ENCODE assay signal across 26 cellular contexts in the genomic region with DNA sequence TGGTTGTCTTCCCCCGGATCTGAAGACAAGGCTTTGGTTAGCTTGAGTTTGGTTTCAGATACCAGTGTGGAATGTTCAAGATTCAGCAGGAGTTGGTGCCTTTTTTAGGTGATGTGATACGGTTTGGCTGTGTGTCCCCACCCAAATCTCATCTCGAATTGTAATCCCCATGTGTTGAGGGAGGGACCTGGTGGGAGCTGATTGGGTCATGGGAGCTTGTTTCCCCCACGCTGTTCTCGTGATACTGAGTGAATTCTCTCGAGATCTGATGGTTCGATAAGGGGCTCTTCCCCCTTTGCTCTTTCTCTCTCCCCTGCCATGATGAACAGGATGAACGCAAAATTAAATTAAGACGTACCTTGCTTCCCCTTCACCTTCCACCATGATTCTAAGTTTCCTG. TPM values are rescaled to one million over a fixed set of nuclear protein-coding genes. Genes with fewer than 3 reads are reported as not detected.
A peak's percentile ranks its signal among the peaks of the same experiment; 100 is the strongest.
DNase-seq lines count a peak whose midpoint lies in the region; ATAC-seq, FAIRE-seq and TF ChIP-seq lines count a peak whose summit lies in the region.
"Had no signal": no experiment of that assay in that cellular context is flagged by ENCODE, and none has a peak within 500 bp of the region (broad histone marks: within the 10 kb centered on the region; RNA-seq: fewer than 3 reads in every experiment).

No MANE protein-coding gene starts in this region.

- H3K36me3 ChIP-seq in K562 (ENCODE audit: control insufficient read depth, insufficient read depth, low read length): no peaks in the 10 kb centered on the region

- peaks cover 6 to 18% of the 10 kb centered on the region in 2 experiments; a peak in 4 of 5 replicates for H3K4me1 ChIP-seq in K562 (replicated peaks in 1 of 2; ENCODE audit: control insufficient read depth in 2 of 2, insufficient read depth in 2 of 2, low read length in 2 of 2)

- in situ Hi-C loops in K562 (cut with MboI): no loop called here

- no peak overlapping the region for H3K27ac Mint-ChIP-seq in activated CD4-positive, alpha-beta T cell treated with anti-CD3 and anti-CD28 coated beads for 36 hours
- H3K27ac Mint-ChIP-seq: CD14-positive monocyte; CD8-positive, alpha-beta T cell; HFFc6 had no signal

- no peaks in the 10 kb centered on the region for H4K20me1 ChIP-seq in K562 (replicated peaks; ENCODE audit: control insufficient read depth, insufficient read depth, low read length)

- ATAC-seq in activated CD4-positive, alpha-beta T cell treated with anti-CD3 and anti-CD28 coated beads for 36 hours: no peak
- no peak for ATAC-seq in K562
- ATAC-seq: CD8-positive, alpha-beta T cell; HepG2 had no signal

- H3K27me3 Mint-ChIP-seq in activated CD4-positive, alpha-beta T cell treated with anti-CD3 and anti-CD28 coated beads for 36 hours: peaks cover 7% of the 10 kb centered on the region

- no peak overlapping the region for H3K4me3 Mint-ChIP-seq in activated CD4-positive, alpha-beta T cell treated with anti-CD3 and anti-CD28 coated beads for 36 hours
- H3K4me3 Mint-ChIP-seq: CD8-positive, alpha-beta T cell; HFFc6 had no signal

- CTCF ChIA-PET in activated CD4-positive, alpha-beta T cell treated with anti-CD3 and anti-CD28 coated beads for 36 hours (lab: Charles Lee): no interaction called here
- CTCF ChIA-PET in K562 (lab: Yijun Ruan, JAX; ENCODE audit: low intra/inter-chr PET ratio): no interaction called here

- TF ChIP-seq EP300 in K562 (IDR thresholded peaks at IDR 0.05; ENCODE audit: low read length): no peak

- peaks cover 14% of the 10 kb centered on the region for H3K4me1 Mint-ChIP-seq in activated CD4-positive, alpha-beta T cell treated with anti-CD3 and anti-CD28 coated beads for 36 hours

- H3K4me3 ChIP-seq in K562: no peak overlapping the region

- H3K4me2 ChIP-seq in K562 (ENCODE audit: insufficient read depth, low read length): no peak overlapping the region

- no peak for TF ChIP-seq CTCF in K562 (IDR thresholded peaks at IDR 0.05 in 2 of 3, conservative IDR thresholded peaks at IDR 0.05 in 1 of 3; ENCODE audit: insufficient read depth in 2 of 3, low read depth in 1 of 3, low read length in 3 of 3)

- no peak for TF ChIP-seq RAD21 in K562 (CRISPR knock-in tag; conservative IDR thresholded peaks at IDR 0.05 in 1 of 2, IDR thresholded peaks at IDR 0.05 in 1 of 2)

- H3K27me3 ChIP-seq in K562 (ENCODE audit: control insufficient read depth in 2 of 2, insufficient read depth in 2 of 2, low read length in 2 of 2): no peaks in the 10 kb centered on the region

- FAIRE-seq in K562 (lab: Jason Lieb, UNC): no peak
- FAIRE-seq: D721Med, G401.6, GM12892, GM19239, HepG2, HTR-8/SVneo had no signal

- H3K36me3 Mint-ChIP-seq in activated CD4-positive, alpha-beta T cell treated with anti-CD3 and anti-CD28 coated beads for 36 hours (ENCODE audit: low read depth): no peaks in the 10 kb centered on the region
- H3K36me3 Mint-ChIP-seq: CD14-positive monocyte; CD8-positive, alpha-beta T cell had no signal

- no peaks in the 10 kb centered on the region for H3K9me1 ChIP-seq in K562 (ENCODE audit: control insufficient read depth, insufficient read depth, low read length)

- H3K9me3 ChIP-seq in K562 (replicated peaks; ENCODE audit: control insufficient read depth, insufficient read depth, low read depth, low read length): no peaks in the 10 kb centered on the region

- DNase-seq in activated CD4-positive, alpha-beta T cell treated with anti-CD3 and anti-CD28 coated beads for 36 hours: peak; percentile 0
- DNase-seq in activated CD4-positive, alpha-beta T cell treated with anti-CD3 and anti-CD28 coated beads for 1 hour: no peak
- DNase-seq in K562 (ENCODE audit: extremely low read depth in 1 of 4, low spot score in 3 of 4): no peak
- DNase-seq in islet precursor cell: peak; percentile 35
- peak; percentile 10 for DNase-seq in ureter (ENCODE audit: low spot score)
- no peak for DNase-seq in NCI-H2107 treated with DMSO at 0.1 percent for 48 hours (lab: John Stamatoyannopoulos, UW; ENCODE audit: unreplicated experiment)
- DNase-seq in NCI-H1092 treated with DMSO at 0.1 percent for 48 hours (lab: John Stamatoyannopoulos, UW): no peak
- DNase-seq in pons (ENCODE audit: low spot score): no peak
- DNase-seq: COR-L47, DMS153, DMS79 treated with DMSO at 0.1 percent for 48 hours, EL, HCEC 1CT, HFFc6 had no signal

- no peaks in the 10 kb centered on the region for H3K79me2 ChIP-seq in K562 (ENCODE audit: control insufficient read depth, insufficient read depth, low read length)

- TF ChIP-seq POLR2A in K562 (conservative IDR thresholded peaks at IDR 0.05): no peak

- H2AFZ ChIP-seq in K562 (ENCODE audit: low read depth, low read length): peak overlapping the region; percentile 8; the same call in 1 of the 2 replicates

- H3K9ac ChIP-seq in K562 (ENCODE audit: insufficient read depth in 1 of 2, low read depth in 2 of 2, low read length in 2 of 2): no peak overlapping the region

- H3K27ac ChIP-seq in K562 (ENCODE audit: extremely low read depth, low read depth, low read length): no peak overlapping the region
- H3K27ac ChIP-seq: 22Rv1 had no signal

- WGBS in K562 (ENCODE audit: insufficient coverage, low coverage, missing lambda C conversion rate): 26% methylated on average over 9 of the region's 9 CpGs

- H3K9me3 Mint-ChIP-seq in activated CD4-positive, alpha-beta T cell treated with anti-CD3 and anti-CD28 coated beads for 36 hours (ENCODE audit: low read depth): peaks cover 4% of the 10 kb centered on the region
- H3K9me3 Mint-ChIP-seq: CD8-positive, alpha-beta T cell had no signal

- intact Hi-C loops in activated CD4-positive, alpha-beta T cell treated with anti-CD3 and anti-CD28 coated beads for 36 hours (cut with DNase I, micrococcal nuclease): no loop called here
- intact Hi-C loops in K562 (cut with micrococcal nuclease): no loop called here

- POLR2A ChIA-PET in activated CD4-positive, alpha-beta T cell treated with anti-CD3 and anti-CD28 coated beads for 36 hours (lab: Charles Lee): no interaction called here
- POLR2A ChIA-PET in K562 (lab: Yijun Ruan, JAX): no interaction called here

- no TSS peak for BruUV-seq in K562 (replicated peaks; lab: Mats Ljungman, UMichigan)

RNA-seq across cellular contexts. Expression of a gene that starts 21.5 kb away (rescaled TPM):
- 10 to 100 TPM; 33.2 to 37.2 TPM for total RNA-seq in activated CD4-positive, alpha-beta T cell treated with anti-CD3 and anti-CD28 coated beads for 36 hours
- total RNA-seq in K562 (2011; cell fraction: chromatin; rRNA removed; ENCODE audit: low replicate concordance): 0.88 and 5.3 TPM in 2 replicates
- 7.6 and 13.2 TPM in 2 replicates for total RNA-seq in K562 (2011; cell fraction: nucleolus; rRNA removed)
- total RNA-seq in K562 (2011; cell fraction: nucleoplasm; rRNA removed): 4.0 and 4.3 TPM in 2 replicates
- total RNA-seq in K562 (2014; rRNA removed): 1.3 and 2.0 TPM in 2 replicates
- 0.15 TPM in 1 of 2 replicates, not detected in the other for total RNA-seq in K562 (2014; rRNA removed; fragmentation: Illumina TruSeq; extraction: Trizol)
- 0.25 and 0.53 TPM in 2 replicates for total RNA-seq in K562 (2015; rRNA removed; fragmentation: Illumina TruSeq; extraction: Trizol)
- total RNA-seq in K562 (2021): 0.87 and 1.0 TPM in 2 replicates
- 2.3 and 2.5 TPM in 2 replicates for polyA plus RNA-seq in K562 (2011; rRNA removed)
- polyA plus RNA-seq in K562 (2011; cell fraction: cytosol; rRNA removed): 3.0 and 16.0 TPM in 2 replicates
- polyA plus RNA-seq in K562 (2011; cell fraction: nucleus; rRNA removed): 1.8 and 6.6 TPM in 2 replicates
- 1.0 and 1.2 TPM in 2 replicates for polyA plus RNA-seq in K562 (2012)
- 0.28 and 0.90 TPM in 2 replicates for polyA plus RNA-seq in K562 (2014; fragmentation: Illumina TruSeq; extraction: Trizol)
- polyA plus RNA-seq in K562 (2014; fragmentation: Nextera tagmentation; extraction: Ambion mirVana): not detected
- 1.1 TPM in 2 replicates for polyA plus RNA-seq in K562 (2014; rRNA removed)
- 0.18 and 0.56 TPM in 2 replicates for polyA minus RNA-seq in K562 (2011; rRNA and poly(A)+ RNA removed)
- 1.8 and 2.1 TPM in 2 replicates for polyA minus RNA-seq in K562 (2011; cell fraction: cytosol; rRNA and poly(A)+ RNA removed)
- polyA minus RNA-seq in K562 (2011; cell fraction: nucleus; rRNA and poly(A)+ RNA removed): 0.56 and 0.94 TPM in 2 replicates
- 0.57 TPM for total RNA-seq in ureter
- total RNA-seq: H4, HepG2, HFFc6 had no signal
- polyA plus RNA-seq: BJ had no signal

RNA-seq across cellular contexts. Expression of a gene that starts 28.2 kb away (rescaled TPM):
- under 1 TPM; 0.76 to 0.89 TPM for total RNA-seq in activated CD4-positive, alpha-beta T cell treated with anti-CD3 and anti-CD28 coated beads for 36 hours
- 1.3 TPM in 1 of 2 replicates, not detected in the other for total RNA-seq in K562 (2011; cell fraction: chromatin; rRNA removed; ENCODE audit: low replicate concordance)
- 0.50 and 0.66 TPM in 2 replicates for total RNA-seq in K562 (2011; cell fraction: nucleolus; rRNA removed)
- total RNA-seq in K562 (2011; cell fraction: nucleoplasm; rRNA removed): 0.29 and 1.1 TPM in 2 replicates
- total RNA-seq in K562 (2014; rRNA removed) (not detected in 2 replicates), K562 (2014; rRNA removed; fragmentation: Illumina TruSeq; extraction: Trizol) (not detected in 2 replicates), K562 (2015; rRNA removed; fragmentation: Illumina TruSeq; extraction: Trizol) (not detected in 2 replicates), K562 (2021) (0.38 and 0.40 TPM in 2 replicates), ureter (0.49 TPM)
- polyA plus RNA-seq in K562 (2011; rRNA removed) (0.12 TPM in 1 of 2 replicates, not detected in the other), K562 (2014; fragmentation: Illumina TruSeq; extraction: Trizol) (not detected in 2 replicates), K562 (2014; fragmentation: Nextera tagmentation; extraction: Ambion mirVana) (not detected), K562 (2014; rRNA removed) (0.01 TPM in 1 of 2 replicates, not detected in the other)
- 0.12 and 0.21 TPM in 2 replicates for polyA plus RNA-seq in K562 (2011; cell fraction: cytosol; rRNA removed)
- polyA plus RNA-seq in K562 (2011; cell fraction: nucleus; rRNA removed): 0.14 and 0.65 TPM in 2 replicates
- polyA plus RNA-seq in K562 (2012): 0.55 and 1.1 TPM in 2 replicates
- polyA minus RNA-seq in K562 (2011; rRNA and poly(A)+ RNA removed): not detected in 2 replicates
- not detected in 2 replicates for polyA minus RNA-seq in K562 (2011; cell fraction: cytosol; rRNA and poly(A)+ RNA removed)
- polyA minus RNA-seq in K562 (2011; cell fraction: nucleus; rRNA and poly(A)+ RNA removed): 0.27 TPM in 1 of 2 replicates, not detected in the other
- total RNA-seq: H4 had no signal
- polyA plus RNA-seq: BJ had no signal

RNA-seq across cellular contexts. Expression of a gene that starts 32.3 kb away (rescaled TPM):
- under 1 TPM in 1 of 2 experiments, not detected in 1; 0.07 TPM for total RNA-seq in activated CD4-positive, alpha-beta T cell treated with anti-CD3 and anti-CD28 coated beads for 36 hours
- total RNA-seq in K562 (2011; cell fraction: chromatin; rRNA removed; ENCODE audit: low replicate concordance): not detected in 2 replicates
- not detected in 2 replicates for total RNA-seq in K562 (2011; cell fraction: nucleolus; rRNA removed)
- total RNA-seq in K562 (2011; cell fraction: nucleoplasm; rRNA removed): not detected in 2 replicates
- total RNA-seq in K562 (2014; rRNA removed) (not detected in 2 replicates), K562 (2014; rRNA removed; fragmentation: Illumina TruSeq; extraction: Trizol) (not detected in 2 replicates), K562 (2015; rRNA removed; fragmentation: Illumina TruSeq; extraction: Trizol) (not detected in 2 replicates), K562 (2021) (not detected in 2 replicates), ureter (0.21 TPM)
- polyA plus RNA-seq in K562 (2011; rRNA removed) (not detected in 2 replicates), K562 (2014; fragmentation: Illumina TruSeq; extraction: Trizol) (not detected in 2 replicates), K562 (2014; fragmentation: Nextera tagmentation; extraction: Ambion mirVana) (not detected), K562 (2014; rRNA removed) (not detected in 2 replicates)
- polyA plus RNA-seq in K562 (2011; cell fraction: cytosol; rRNA removed): not detected in 2 replicates
- polyA plus RNA-seq in K562 (2011; cell fraction: nucleus; rRNA removed): not detected in 2 replicates
- polyA plus RNA-seq in K562 (2012): not detected in 2 replicates
- polyA minus RNA-seq in K562 (2011; rRNA and poly(A)+ RNA removed): not detected in 2 replicates
- polyA minus RNA-seq in K562 (2011; cell fraction: cytosol; rRNA and poly(A)+ RNA removed): not detected in 2 replicates
- not detected in 2 replicates for polyA minus RNA-seq in K562 (2011; cell fraction: nucleus; rRNA and poly(A)+ RNA removed)
- total RNA-seq: A673, H4, HepG2, HFFc6 had no signal
- polyA plus RNA-seq: BJ, CD14-positive monocyte, HepG2 had no signal

Comparison
In these comparisons a context has a peak if more than half of its experiments do, and no peak if none do; other contexts are left out.
1. DNase-seq: peak in activated CD4-positive, alpha-beta T cell treated with anti-CD3 and anti-CD28 coated beads for 36 hours (single experiment), islet precursor cell (single experiment) and ureter (single experiment); none in activated CD4-positive, alpha-beta T cell treated with anti-CD3 and anti-CD28 coated beads for 1 hour (single experiment), K562 (0 of 4), NCI-H2107 treated with DMSO at 0.1 percent for 48 hours (single experiment), NCI-H1092 treated with DMSO at 0.1 percent for 48 hours (single experiment) and pons (single experiment).